In the genomic region with DNA sequence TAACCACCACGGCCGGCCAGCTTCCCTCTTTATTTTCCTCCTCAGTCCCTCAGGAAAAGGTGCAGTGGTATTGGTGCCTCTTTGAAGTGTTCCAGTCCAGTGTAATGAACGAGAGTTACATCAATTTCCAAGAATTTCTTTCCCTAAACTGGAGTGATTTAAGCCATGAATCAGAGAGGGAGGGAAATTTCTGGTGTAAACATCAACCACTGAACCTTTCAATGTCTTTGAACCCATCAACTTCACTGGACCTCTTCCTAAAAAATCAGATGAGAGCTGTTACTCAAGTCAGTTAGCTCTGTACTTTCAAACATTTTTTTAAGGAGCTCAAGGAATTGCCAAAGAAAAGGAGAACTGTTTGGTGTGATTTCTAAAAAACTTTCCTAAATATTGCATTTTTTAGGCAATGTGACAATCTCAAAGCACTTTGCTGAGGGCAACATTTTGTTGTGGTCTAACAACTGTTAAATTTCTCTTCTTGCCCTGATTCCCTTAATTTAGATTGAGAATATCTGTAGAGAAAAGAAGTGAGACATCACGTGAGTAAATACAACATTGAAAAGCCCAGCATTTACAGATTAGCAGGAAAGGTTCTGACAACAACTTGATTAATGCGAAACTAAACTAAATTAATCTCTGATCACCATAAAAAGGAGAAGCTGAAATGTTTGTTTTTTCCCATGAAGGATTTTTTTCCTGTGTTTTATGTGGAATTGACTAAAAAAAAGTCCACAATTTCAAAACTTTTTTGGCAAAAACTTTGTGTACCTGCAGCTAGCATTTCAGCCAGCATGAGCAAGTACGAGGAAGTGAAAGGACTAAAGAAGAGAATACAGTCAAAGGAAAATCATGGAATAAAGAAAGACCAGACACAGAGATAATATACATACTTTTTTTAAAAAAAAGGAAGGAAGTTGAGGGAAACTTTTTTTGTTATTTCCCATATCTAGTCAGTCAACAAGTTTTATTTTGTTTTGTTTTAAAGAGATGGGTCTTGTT, we compare ENCODE assay signal across 1 cellular context.
TF ChIP-seq lines count a peak whose summit lies in the region.

No MANE protein-coding gene starts in this region.

TF ChIP-seq in HepG2, 621 proteins besides CTCF, POLR2A, EP300 and RAD21:
- no peak for TF ChIP-seq REL (CRISPR knock-in tag; conservative IDR thresholded peaks at IDR 0.05)
- TF ChIP-seq ZNF83 (CRISPR knock-in tag; IDR thresholded peaks at IDR 0.05; ENCODE audit: borderline replicate concordance) = no peak
- no peak for TF ChIP-seq ZNF776 (CRISPR knock-in tag; IDR thresholded peaks at IDR 0.05)
- TF ChIP-seq NBN (conservative IDR thresholded peaks at IDR 0.05) = no peak
- no peak for TF ChIP-seq AHR (CRISPR knock-in tag; IDR thresholded peaks at IDR 0.05)
- TF ChIP-seq SRY (CRISPR knock-in tag; IDR thresholded peaks at IDR 0.05) = no peak
